ENCODE assay signal across 10 cellular contexts in the genomic region with DNA sequence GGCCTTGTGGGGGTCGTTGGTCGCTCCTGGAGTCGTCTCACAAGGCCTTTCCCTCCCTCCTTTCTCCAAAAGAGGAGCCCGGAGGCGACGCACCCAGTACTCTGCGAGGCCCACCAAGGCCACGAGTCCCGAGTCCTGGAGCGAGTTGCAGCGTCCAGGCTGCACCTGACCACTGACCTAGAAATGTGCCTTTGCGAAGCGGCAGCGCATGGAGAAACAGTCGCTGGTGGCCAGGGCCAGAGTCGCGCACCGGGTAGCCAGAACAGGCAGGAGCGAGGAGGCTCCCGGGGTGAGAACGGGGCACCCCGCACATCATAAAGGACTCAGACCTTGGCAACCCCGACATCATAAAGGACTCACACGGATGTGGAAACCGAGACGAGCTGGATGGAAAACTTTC.
"Had no signal": no experiment of that assay in that cellular context is flagged by ENCODE, and none has a peak within 500 bp of the region (broad histone marks: within the 10 kb centered on the region; RNA-seq: fewer than 3 reads in every experiment).

No MANE protein-coding gene starts in this region.

- FAIRE-seq: H1, H54 had no signal

- H3K9ac ChIP-seq: GM23248 had no signal

- DNase-seq: GOT3, H7, H9, HCEC 1CT, HFFc6 had no signal

- H3K9me3 ChIP-seq: HAP-1 had no signal

- H3K27ac ChIP-seq: GM23248 had no signal

- H3K36me3 ChIP-seq: HAP-1 had no signal

- H3K4me3 ChIP-seq: GM23248, GM23338, HAP-1 had no signal

- H3K4me1 ChIP-seq: HAP-1 had no signal
